24 cellular contexts compared by ENCODE assay signal in the genomic region with DNA sequence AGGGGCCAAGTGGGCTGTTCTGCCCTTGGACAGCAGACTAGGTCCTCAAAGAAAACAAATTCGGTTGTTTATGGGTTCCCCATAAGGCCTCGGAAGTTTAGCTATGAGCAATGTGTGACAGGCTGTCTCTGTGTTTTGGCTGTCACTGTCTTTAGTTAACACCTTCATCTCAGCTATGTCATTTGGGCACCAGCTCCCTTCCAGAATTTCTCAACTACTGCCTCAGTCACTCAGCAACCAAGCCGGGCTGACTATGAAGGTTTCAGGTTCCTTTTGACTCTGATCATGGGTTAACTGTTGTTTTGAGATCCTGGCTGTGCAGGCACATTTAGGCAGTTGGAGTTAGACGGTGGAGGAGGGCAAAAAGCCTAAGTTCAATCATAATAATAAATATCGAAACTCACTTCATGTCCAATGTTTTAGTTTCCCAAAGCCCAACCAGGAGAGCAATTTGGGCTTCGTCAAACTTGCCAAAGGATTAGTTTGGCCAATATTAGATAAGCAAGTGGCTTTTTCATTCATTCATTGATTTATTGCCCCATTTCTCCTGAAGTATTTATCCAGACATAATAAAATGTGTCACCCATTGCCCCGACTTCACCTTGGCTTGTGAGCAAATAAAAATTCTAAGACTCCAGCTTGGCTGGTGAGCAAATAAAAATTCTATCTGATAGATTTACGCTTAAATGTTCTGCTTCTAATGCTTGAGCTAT. TPM values are rescaled to one million over a fixed set of nuclear protein-coding genes. Genes with fewer than 3 reads are reported as not detected.
DNase-seq lines count a peak whose midpoint lies in the region; ATAC-seq and TF ChIP-seq lines count a peak whose summit lies in the region.
"Had no signal": no experiment of that assay in that cellular context is flagged by ENCODE, and none has a peak within 500 bp of the region (broad histone marks: within the 10 kb centered on the region; RNA-seq: fewer than 3 reads in every experiment).

No MANE protein-coding gene starts in this region.

- H3K9me3 Mint-ChIP-seq in natural killer cell treated with Interleukin-12 subunit alpha and Interleukin-12 subunit beta and Interleukin-15 and Interleukin-18, amount 100 ng/mL, for 72 hours: no peaks in the 10 kb centered on the region
- no peaks in the 10 kb centered on the region for H3K9me3 Mint-ChIP-seq in natural killer cell
- H3K9me3 Mint-ChIP-seq in activated CD4-positive, alpha-beta memory T cell treated with anti-CD3 and anti-CD28 coated beads for 36 hours: no peaks in the 10 kb centered on the region
- H3K9me3 Mint-ChIP-seq: CD8-positive, alpha-beta memory T cell had no signal

- H3K4me1 ChIP-seq in tibial nerve: no peaks in the 10 kb centered on the region
- H3K4me1 ChIP-seq: BE2C had no signal

- no peaks in the 10 kb centered on the region for H3K36me3 Mint-ChIP-seq in natural killer cell treated with Interleukin-12 subunit alpha and Interleukin-12 subunit beta and Interleukin-15 and Interleukin-18, amount 100 ng/mL, for 72 hours
- no peaks in the 10 kb centered on the region for H3K36me3 Mint-ChIP-seq in natural killer cell
- no peaks in the 10 kb centered on the region for H3K36me3 Mint-ChIP-seq in activated CD4-positive, alpha-beta memory T cell treated with anti-CD3 and anti-CD28 coated beads for 36 hours
- H3K36me3 Mint-ChIP-seq: CD14-positive monocyte; CD8-positive, alpha-beta memory T cell had no signal

- ATAC-seq in natural killer cell treated with Interleukin-12 subunit alpha and Interleukin-12 subunit beta and Interleukin-15 and Interleukin-18, amount 100 ng/mL, for 72 hours: peak; percentile 69 to 93
- ATAC-seq in natural killer cell (no peak), HG02610 (IDR thresholded peaks at IDR 0.05; ENCODE audit: unreplicated experiment) (no peak)
- ATAC-seq: HepG2 had no signal

- peaks cover 0 to 5% of the 10 kb centered on the region in 2 donors for H3K27me3 ChIP-seq in tibial nerve
- H3K27me3 ChIP-seq: BE2C had no signal

- in situ Hi-C loops in KBM-7 (cut with MboI; ENCODE audit: low pct_unique_long_range_greater_than_20kb, low sequenced_read_pairs): no loop called here

- TF ChIP-seq CTCF in natural killer cell (IDR thresholded peaks at IDR 0.05) (no peak), tibial nerve (IDR thresholded peaks at IDR 0.05) (no peak)

- H3K4me3 ChIP-seq in tibial nerve: no peak overlapping the region
- H3K4me3 ChIP-seq: SK-N-MC had no signal

- H3K4me3 Mint-ChIP-seq in natural killer cell treated with Interleukin-12 subunit alpha and Interleukin-12 subunit beta and Interleukin-15 and Interleukin-18, amount 100 ng/mL, for 72 hours: peak overlapping the region; percentile 52
- H3K4me3 Mint-ChIP-seq in natural killer cell: no peak overlapping the region
- no peak overlapping the region for H3K4me3 Mint-ChIP-seq in activated CD4-positive, alpha-beta memory T cell treated with anti-CD3 and anti-CD28 coated beads for 36 hours
- H3K4me3 Mint-ChIP-seq: CD14-positive monocyte; CD8-positive, alpha-beta memory T cell had no signal

- no peak for TF ChIP-seq EP300 in tibial nerve (IDR thresholded peaks at IDR 0.05)

- no peak overlapping the region for H3K27ac ChIP-seq in tibial nerve
- H3K27ac ChIP-seq: SK-N-MC had no signal

- TF ChIP-seq POLR2A in tibial nerve (IDR thresholded peaks at IDR 0.05): no peak

- peaks cover 20 to 34% of the 10 kb centered on the region in 2 donors for H3K27me3 Mint-ChIP-seq in natural killer cell treated with Interleukin-12 subunit alpha and Interleukin-12 subunit beta and Interleukin-15 and Interleukin-18, amount 100 ng/mL, for 72 hours
- H3K27me3 Mint-ChIP-seq in natural killer cell (ENCODE audit: low read depth in 2 of 2): peaks cover 3 to 70% of the 10 kb centered on the region in 2 donors
- no peaks in the 10 kb centered on the region for H3K27me3 Mint-ChIP-seq in activated CD4-positive, alpha-beta memory T cell treated with anti-CD3 and anti-CD28 coated beads for 36 hours

- peaks cover 0 to 15% of the 10 kb centered on the region in 2 donors for H3K4me1 Mint-ChIP-seq in natural killer cell treated with Interleukin-12 subunit alpha and Interleukin-12 subunit beta and Interleukin-15 and Interleukin-18, amount 100 ng/mL, for 72 hours (ENCODE audit: low read depth in 2 of 2)
- no peaks in the 10 kb centered on the region for H3K4me1 Mint-ChIP-seq in natural killer cell
- no peaks in the 10 kb centered on the region for H3K4me1 Mint-ChIP-seq in activated CD4-positive, alpha-beta memory T cell treated with anti-CD3 and anti-CD28 coated beads for 36 hours (ENCODE audit: low read depth)
- H3K4me1 Mint-ChIP-seq: CD14-positive monocyte; CD8-positive, alpha-beta memory T cell had no signal

- no peaks in the 10 kb centered on the region for H3K36me3 ChIP-seq in tibial nerve
- H3K36me3 ChIP-seq: BE2C had no signal

- CTCF ChIA-PET in activated CD4-positive, alpha-beta memory T cell treated with anti-CD3 and anti-CD28 coated beads for 36 hours (lab: Charles Lee): no interaction called here

- no peaks in the 10 kb centered on the region for H3K9me3 ChIP-seq in tibial nerve
- H3K9me3 ChIP-seq: BE2C had no signal

- WGBS in tibial nerve, 2 donors: 58 to 60% methylated on average over 8 of the region's 8 CpGs

- intact Hi-C loops in natural killer cell (cut with micrococcal nuclease): no loop called here
- intact Hi-C loops in activated CD4-positive, alpha-beta memory T cell treated with anti-CD3 and anti-CD28 coated beads for 36 hours (cut with micrococcal nuclease): no loop called here

- peak overlapping the region in 1 of 2 donors; percentile 59 for H3K27ac Mint-ChIP-seq in natural killer cell treated with Interleukin-12 subunit alpha and Interleukin-12 subunit beta and Interleukin-15 and Interleukin-18, amount 100 ng/mL, for 72 hours
- no peak overlapping the region for H3K27ac Mint-ChIP-seq in natural killer cell
- no peak overlapping the region for H3K27ac Mint-ChIP-seq in activated CD4-positive, alpha-beta memory T cell treated with anti-CD3 and anti-CD28 coated beads for 36 hours
- H3K27ac Mint-ChIP-seq: CD14-positive monocyte had no signal

- no peak for DNase-seq in natural killer cell treated with Interleukin-12 subunit alpha and Interleukin-12 subunit beta and Interleukin-15 and Interleukin-18, amount 100 ng/mL, for 72 hours (ENCODE audit: low spot score)
- no peak for DNase-seq in natural killer cell
- DNase-seq in activated CD4-positive, alpha-beta memory T cell treated with anti-CD3 and anti-CD28 coated beads for 36 hours: peak; percentile 20
- DNase-seq in left kidney (ENCODE audit: low read depth, low spot score): peak; percentile 35
- no peak for DNase-seq in tibial nerve (ENCODE audit: low spot score in 2 of 2)
- DNase-seq in KBM-7: no peak
- DNase-seq: ACHN; BE2C; CD8-positive, alpha-beta memory T cell; DMS 273 treated with DMSO at 0.1 percent for 48 hours; DND-41; Kasumi-1; NCI-H1092 treated with DMSO at 0.1 percent for 48 hours; NCI-H1436; NCI-H187; NCI-H2081 treated with DMSO at 0.1 percent for 48 hours; NCI-H2171; NCI-H524; NCI-H774; SIG-M5 had no signal

- POLR2A ChIA-PET in activated CD4-positive, alpha-beta memory T cell treated with anti-CD3 and anti-CD28 coated beads for 36 hours (lab: Charles Lee): no interaction called here

RNA-seq across cellular contexts. Expression of gene PAGE1, which starts 9.1 kb away (rescaled TPM):
- total RNA-seq in natural killer cell treated with Interleukin-12 subunit alpha and Interleukin-12 subunit beta and Interleukin-15 and Interleukin-18, amount 100 ng/mL, for 72 hours: not detected
- total RNA-seq in natural killer cell: not detected
- total RNA-seq in activated CD4-positive, alpha-beta memory T cell treated with anti-CD3 and anti-CD28 coated beads for 36 hours: not detected
- total RNA-seq in tibial nerve: not detected
- total RNA-seq: CD8-positive, alpha-beta memory T cell had no signal

Comparison
In these comparisons a context has a peak if more than half of its experiments do, and no peak if none do; other contexts are left out.
1. ATAC-seq: peak in natural killer cell treated with Interleukin-12 subunit alpha and Interleukin-12 subunit beta and Interleukin-15 and Interleukin-18, amount 100 ng/mL, for 72 hours (2 of 2); none in natural killer cell (0 of 3) and HG02610 (single experiment).
2. DNase-seq: peak in activated CD4-positive, alpha-beta memory T cell treated with anti-CD3 and anti-CD28 coated beads for 36 hours (single experiment) and left kidney (single experiment); none in natural killer cell treated with Interleukin-12 subunit alpha and Interleukin-12 subunit beta and Interleukin-15 and Interleukin-18, amount 100 ng/mL, for 72 hours (single experiment), natural killer cell (single experiment), tibial nerve (0 of 2) and KBM-7 (single experiment).